Comparison of ENCODE assay signal across 13 cellular contexts in the genomic region with DNA sequence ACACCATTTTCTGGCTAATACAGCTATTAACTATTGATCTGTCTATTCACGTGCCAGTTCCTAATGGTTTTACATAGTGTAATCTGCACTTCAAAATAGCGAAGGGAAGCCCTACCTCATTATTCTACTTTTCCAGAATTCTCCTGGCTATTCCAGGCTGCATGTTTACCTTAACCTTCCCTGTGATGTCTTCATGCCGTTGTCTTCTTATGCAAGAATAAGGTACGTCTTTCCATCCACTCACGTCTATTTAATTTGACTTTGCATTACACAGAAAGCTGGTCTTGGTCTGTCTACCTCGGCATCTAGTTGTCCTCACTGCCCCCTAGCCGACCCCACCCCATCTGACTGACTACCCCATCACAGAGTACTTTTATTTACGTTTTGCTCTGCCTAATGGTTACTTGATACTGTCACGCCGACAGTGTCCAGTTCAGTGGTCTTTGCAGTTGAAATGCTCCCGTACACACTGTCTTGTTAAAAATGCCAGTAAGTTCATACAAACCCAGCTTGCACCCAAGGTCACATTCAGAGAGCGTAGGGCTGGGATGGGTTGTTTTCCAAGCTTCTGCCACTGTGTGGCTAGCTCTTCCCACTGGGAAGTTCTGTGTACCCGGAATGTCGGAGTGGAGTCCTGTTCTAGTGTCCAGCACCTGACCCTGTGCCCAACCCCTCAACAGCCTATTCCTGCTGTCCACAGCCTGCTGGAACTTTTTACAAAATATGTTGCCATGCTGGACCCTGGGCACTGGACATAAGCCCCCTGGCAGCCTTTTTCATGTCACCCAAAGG. TPM values are rescaled to one million over a fixed set of nuclear protein-coding genes. Genes with fewer than 3 reads are reported as not detected.
DNase-seq lines count a peak whose midpoint lies in the region; ATAC-seq, FAIRE-seq and TF ChIP-seq lines count a peak whose summit lies in the region.
"Had no signal": no experiment of that assay in that cellular context is flagged by ENCODE, and none has a peak within 500 bp of the region (broad histone marks: within the 10 kb centered on the region; RNA-seq: fewer than 3 reads in every experiment).

No MANE protein-coding gene starts in this region.

- no TSS peak for BruUV-seq in GM12878 (replicated peaks; lab: Mats Ljungman, UMichigan)

- H3K4me1 ChIP-seq in GM12878 (ENCODE audit: control insufficient read depth, insufficient read depth, low read length) (peaks cover 47% of the 10 kb centered on the region), thoracic aorta (ENCODE audit: control insufficient read depth in 1 of 2, low read depth in 2 of 2) (peaks cover 51 to 95% of the 10 kb centered on the region in 2 donors)

- H3K27ac ChIP-seq in GM12878 (ENCODE audit: control insufficient read depth, insufficient read depth) (no peak overlapping the region), thoracic aorta (no peak overlapping the region)

- CTCF ChIA-PET in GM12878 (lab: Yijun Ruan, JAX): interaction anchor here (0.7 to 1.5 kb wide), 5 partner anchors 18 to 76 kb away, joined by 3 to 9 read pairs (median 4); no protein-coding TSS in a partner anchor

- H3K36me3 ChIP-seq in GM12878 (ENCODE audit: control insufficient read depth in 2 of 2, insufficient read depth in 2 of 2, low read length in 1 of 2): peaks cover 2 to 17% of the 10 kb centered on the region in 2 experiments
- H3K36me3 ChIP-seq in thoracic aorta: peaks cover 43% of the 10 kb centered on the region

- no peak for FAIRE-seq in GM12878 (lab: Jason Lieb, UNC)
- FAIRE-seq: H54 had no signal

- POLR2A ChIA-PET in GM12878 (lab: Charles Lee): interaction anchor here (0.5 to 1.9 kb wide), 11 partner anchors 11 to 162 kb away, joined by 3 to 9 read pairs (median 4); a partner anchor contains a TSS

- H2AFZ ChIP-seq in GM12878 (ENCODE audit: control insufficient read depth, low read depth, low read length): no peak overlapping the region

- ATAC-seq in GM12878 (no peak), thoracic aorta (ENCODE audit: insufficient number of reproducible peaks, low FRiP score, low read depth) (no peak), GM18909 (IDR thresholded peaks at IDR 0.05; ENCODE audit: poor library complexity, unreplicated experiment) (no peak)
- ATAC-seq: mucosa of descending colon had no signal

- no peak overlapping the region for H3K9ac ChIP-seq in GM12878 (ENCODE audit: control insufficient read depth, insufficient read depth, low read length)

- no peak for TF ChIP-seq EP300 in GM12878 (IDR thresholded peaks at IDR 0.05; ENCODE audit: borderline replicate concordance in 1 of 2, control insufficient read depth in 1 of 2, low read depth in 2 of 2, low read length in 2 of 2)

- no peak overlapping the region for H3K4me2 ChIP-seq in GM12878 (ENCODE audit: control insufficient read depth, insufficient read depth)

- TF ChIP-seq RAD21 in GM12878 (IDR thresholded peaks at IDR 0.05; ENCODE audit: insufficient read depth, low read depth, low read length): no peak

- DNase-seq in activated T-cell treated with anti-CD3 and anti-CD28 coated beads, Interleukin-2, amount 50 U/mL, for 48 hours: peak; percentile 14 to 17
- DNase-seq in activated T-cell treated with anti-CD3 and anti-CD28 coated beads for 4 hours (no peak), GM12878 (ENCODE audit: low read depth, low spot score) (no peak), kidney tubule cell (ENCODE audit: low spot score) (peak; percentile 23), thoracic aorta (ENCODE audit: low spot score) (no peak), NCI-H1436 treated with DMSO at 0.1 percent for 48 hours (lab: John Stamatoyannopoulos, UW) (no peak)
- no peak for DNase-seq in stimulated activated CD8-positive, alpha-beta memory T cell treated with anti-CD3 and anti-CD28 coated beads, Interleukin-4, amount 100 ng/mL, for 48 hours
- DNase-seq: activated CD4-positive, alpha-beta T cell treated with anti-CD3 and anti-CD28 coated beads for 4 hours; effector memory CD4-positive, alpha-beta T cell; mucosa of descending colon; NCI-H69 had no signal

- H3K9me3 ChIP-seq in GM12878 (replicated peaks; ENCODE audit: control insufficient read depth, insufficient read depth, low read length): no peaks in the 10 kb centered on the region
- H3K9me3 ChIP-seq in thoracic aorta: no peaks in the 10 kb centered on the region
- H3K9me3 ChIP-seq: mucosa of descending colon had no signal

- WGBS in GM12878 (ENCODE audit: insufficient coverage, insufficient replicate concordance, low lambda C conversion rate, missing lambda C conversion rate): 99% methylated on average over 14 of the region's 14 CpGs

- in situ Hi-C loops in GM12878 (cut with MboI): no loop called here

- no peak overlapping the region for H3K4me3 ChIP-seq in GM12878
- peak overlapping the region; percentile 8 for H3K4me3 ChIP-seq in thoracic aorta
- H3K4me3 ChIP-seq: mucosa of descending colon had no signal

- intact Hi-C loops in GM12878 (cut with micrococcal nuclease; ENCODE audit: unreplicated experiment): no loop called here

- SMC1A ChIA-PET in GM12878 (lab: Charles Lee; ENCODE audit: uncharacterized antibody, unreplicated experiment): interaction anchor here (1.0 to 2.5 kb wide), 9 partner anchors 9 to 64 kb away, joined by 3 to 8 read pairs (median 5); no protein-coding TSS in a partner anchor

- no peaks in the 10 kb centered on the region for H3K27me3 ChIP-seq in GM12878 (replicated peaks in 1 of 2; ENCODE audit: control insufficient read depth in 2 of 2, insufficient read depth in 2 of 2, low read length in 1 of 2)
- H3K27me3 ChIP-seq in thoracic aorta (replicated peaks; ENCODE audit: insufficient read depth): no peaks in the 10 kb centered on the region

- TF ChIP-seq POLR2A in GM12878 (IDR thresholded peaks at IDR 0.05; ENCODE audit: low read depth, low read length): peak; percentile 49; the same call in 1 of the 2 replicates

- H4K20me1 ChIP-seq in GM12878 (ENCODE audit: control insufficient read depth, insufficient read depth): no peaks in the 10 kb centered on the region

- peaks cover 66% of the 10 kb centered on the region for H3K79me2 ChIP-seq in GM12878 (ENCODE audit: control insufficient read depth, insufficient read depth, low read length)

- RAD21 ChIA-PET in GM12878 (lab: Charles Lee; ENCODE audit: unreplicated experiment): interaction anchor here (0.8 to 1.8 kb wide), 6 partner anchors 14 to 72 kb away, joined by 3 to 4 read pairs (median 4); no protein-coding TSS in a partner anchor

- TF ChIP-seq CTCF in GM12878 (IDR thresholded peaks at IDR 0.05 in 2 of 3, conservative IDR thresholded peaks at IDR 0.05 in 1 of 3; ENCODE audit: control insufficient read depth in 2 of 3, extremely low read depth in 1 of 3, insufficient read depth in 1 of 3, low read depth in 3 of 3, low read length in 3 of 3) (no peak), thoracic aorta (IDR thresholded peaks at IDR 0.05) (no peak)

RNA-seq across cellular contexts. Expression of a gene that starts 15.0 kb away (rescaled TPM):
- 259 and 262 TPM in 2 replicates for total RNA-seq in GM12878 (2013; cell fraction: nucleolus; rRNA removed)
- total RNA-seq in GM12878 (2014; rRNA removed): 13.6 and 14.0 TPM in 2 replicates
- total RNA-seq in GM12878 (2014; rRNA removed; fragmentation: Illumina TruSeq; extraction: Trizol): 40.5 and 44.2 TPM in 2 replicates
- total RNA-seq in GM12878 (2021): 174 and 225 TPM in 2 replicates
- polyA plus RNA-seq in GM12878 (2011; ENCODE audit: low read depth): 275 TPM
- polyA plus RNA-seq in GM12878 (2011; rRNA removed): 151 and 247 TPM in 2 replicates
- polyA plus RNA-seq in GM12878 (2011; cell fraction: cytosol; rRNA removed): 64.2 and 104 TPM in 2 replicates
- polyA plus RNA-seq in GM12878 (2011; cell fraction: nucleus; rRNA removed): 342 and 617 TPM in 2 replicates
- polyA plus RNA-seq in GM12878 (2012): 284 and 343 TPM in 2 replicates
- 167 and 254 TPM in 2 replicates for polyA plus RNA-seq in GM12878 (2014; fragmentation: Illumina TruSeq; extraction: Trizol)
- 10 to 100 TPM; 24.3 to 98.2 TPM for polyA plus RNA-seq in GM12878 (2014; fragmentation: Nextera tagmentation; extraction: Ambion mirVana)
- 314 and 328 TPM in 2 replicates for polyA plus RNA-seq in GM12878 (2014; rRNA removed)
- 10 to 100 TPM; 27.7 to 28.3 TPM for polyA plus RNA-seq in GM12878 (2016; fragmentation: Nextera tagmentation; extraction: Ambion mirVana)
- polyA minus RNA-seq in GM12878 (2011; rRNA and poly(A)+ RNA removed): 72.0 and 79.5 TPM in 2 replicates
- polyA minus RNA-seq in GM12878 (2011; cell fraction: cytosol; rRNA and poly(A)+ RNA removed): 13.8 and 14.9 TPM in 2 replicates
- 125 and 169 TPM in 2 replicates for polyA minus RNA-seq in GM12878 (2011; cell fraction: nucleus; rRNA and poly(A)+ RNA removed)
- total RNA-seq in thoracic aorta: 1,000 to 10,000 TPM in 1 of 2 donors, 100 to 1,000 TPM in 1; 848 to 1,659 TPM

RNA-seq across cellular contexts. Expression of a gene that starts 51.2 kb away (rescaled TPM):
- total RNA-seq in GM12878 (2013; cell fraction: nucleolus; rRNA removed): 52.5 and 60.5 TPM in 2 replicates
- total RNA-seq in GM12878 (2014; rRNA removed) (40.9 and 47.5 TPM in 2 replicates), GM12878 (2014; rRNA removed; fragmentation: Illumina TruSeq; extraction: Trizol) (12.2 and 14.3 TPM in 2 replicates), GM12878 (2021) (65.1 and 69.4 TPM in 2 replicates), thoracic aorta (10 to 100 TPM; 45.2 to 45.9 TPM)
- polyA plus RNA-seq in GM12878 (2011; ENCODE audit: low read depth): 8.2 TPM
- polyA plus RNA-seq in GM12878 (2011; rRNA removed) (8.0 and 18.4 TPM in 2 replicates), GM12878 (2014; fragmentation: Illumina TruSeq; extraction: Trizol) (6.6 and 14.0 TPM in 2 replicates), GM12878 (2014; fragmentation: Nextera tagmentation; extraction: Ambion mirVana) (1 to 10 TPM; 8.3 TPM), GM12878 (2014; rRNA removed) (53.8 and 55.9 TPM in 2 replicates), GM12878 (2016; fragmentation: Nextera tagmentation; extraction: Ambion mirVana) (10 to 100 TPM; 37.7 to 42.4 TPM)
- polyA plus RNA-seq in GM12878 (2011; cell fraction: cytosol; rRNA removed): 28.1 and 42.6 TPM in 2 replicates
- 58.9 and 140 TPM in 2 replicates for polyA plus RNA-seq in GM12878 (2011; cell fraction: nucleus; rRNA removed)
- polyA plus RNA-seq in GM12878 (2012): 14.9 and 21.0 TPM in 2 replicates
- 26.0 and 32.5 TPM in 2 replicates for polyA minus RNA-seq in GM12878 (2011; rRNA and poly(A)+ RNA removed)
- 21.4 and 21.8 TPM in 2 replicates for polyA minus RNA-seq in GM12878 (2011; cell fraction: cytosol; rRNA and poly(A)+ RNA removed)
- 33.6 and 61.0 TPM in 2 replicates for polyA minus RNA-seq in GM12878 (2011; cell fraction: nucleus; rRNA and poly(A)+ RNA removed)

RNA-seq across cellular contexts. Expression of a gene that starts 55.2 kb away (rescaled TPM):
- total RNA-seq in GM12878 (2013; cell fraction: nucleolus; rRNA removed): 23.1 and 23.7 TPM in 2 replicates
- total RNA-seq in GM12878 (2014; rRNA removed): 19.4 and 22.8 TPM in 2 replicates
- total RNA-seq in GM12878 (2014; rRNA removed; fragmentation: Illumina TruSeq; extraction: Trizol): 10.8 and 13.1 TPM in 2 replicates
- total RNA-seq in GM12878 (2021): 28.6 and 29.1 TPM in 2 replicates
- polyA plus RNA-seq in GM12878 (2011; ENCODE audit: low read depth): 10.7 TPM
- polyA plus RNA-seq in GM12878 (2011; rRNA removed): 9.2 and 15.4 TPM in 2 replicates
- 20.7 and 25.7 TPM in 2 replicates for polyA plus RNA-seq in GM12878 (2011; cell fraction: cytosol; rRNA removed)
- polyA plus RNA-seq in GM12878 (2011; cell fraction: nucleus; rRNA removed): 46.7 and 57.3 TPM in 2 replicates
- polyA plus RNA-seq in GM12878 (2012): 17.8 and 25.4 TPM in 2 replicates
- 15.5 and 17.8 TPM in 2 replicates for polyA plus RNA-seq in GM12878 (2014; fragmentation: Illumina TruSeq; extraction: Trizol)
- polyA plus RNA-seq in GM12878 (2014; fragmentation: Nextera tagmentation; extraction: Ambion mirVana): 1 to 10 TPM; 4.1 to 9.7 TPM
- polyA plus RNA-seq in GM12878 (2014; rRNA removed): 33.7 and 35.5 TPM in 2 replicates
- 10 to 100 TPM; 31.0 to 35.2 TPM for polyA plus RNA-seq in GM12878 (2016; fragmentation: Nextera tagmentation; extraction: Ambion mirVana)
- 3.9 and 9.1 TPM in 2 replicates for polyA minus RNA-seq in GM12878 (2011; rRNA and poly(A)+ RNA removed)
- 1.9 and 4.7 TPM in 2 replicates for polyA minus RNA-seq in GM12878 (2011; cell fraction: cytosol; rRNA and poly(A)+ RNA removed)
- polyA minus RNA-seq in GM12878 (2011; cell fraction: nucleus; rRNA and poly(A)+ RNA removed): 6.6 and 8.6 TPM in 2 replicates
- 10 to 100 TPM; 19.0 to 26.7 TPM for total RNA-seq in thoracic aorta

Comparison
In these comparisons a context has a peak if more than half of its experiments do, and no peak if none do; other contexts are left out.
1. DNase-seq: peak in activated T-cell treated with anti-CD3 and anti-CD28 coated beads, Interleukin-2, amount 50 U/mL, for 48 hours (2 of 2) and kidney tubule cell (single experiment); none in activated T-cell treated with anti-CD3 and anti-CD28 coated beads for 4 hours (single experiment), GM12878 (single experiment), thoracic aorta (single experiment), stimulated activated CD8-positive, alpha-beta memory T cell treated with anti-CD3 and anti-CD28 coated beads, Interleukin-4, amount 100 ng/mL, for 48 hours (single experiment) and NCI-H1436 treated with DMSO at 0.1 percent for 48 hours (single experiment).